17 cellular contexts compared by ENCODE assay signal in the genomic region with DNA sequence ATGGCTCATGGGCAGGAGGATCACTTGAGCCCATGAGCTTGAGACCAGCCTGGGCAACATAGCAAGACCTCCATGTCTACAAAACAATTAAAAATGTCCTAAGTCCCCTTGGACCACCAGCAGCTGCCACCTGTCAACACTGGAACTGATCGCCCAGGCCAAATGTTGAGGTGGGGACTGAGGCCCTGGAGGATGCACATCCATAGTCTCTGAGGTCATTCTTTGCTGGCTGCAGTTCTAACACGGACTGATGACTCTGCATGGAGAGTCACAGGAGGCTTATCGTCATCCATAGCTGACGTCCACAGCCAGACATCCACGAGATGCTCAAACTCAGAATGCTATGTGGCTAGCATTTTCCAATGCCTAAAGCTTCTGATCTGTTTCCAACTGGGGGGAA.
"Had no signal": no experiment of that assay in that cellular context is flagged by ENCODE, and none has a peak within 500 bp of the region (broad histone marks: within the 10 kb centered on the region; RNA-seq: fewer than 3 reads in every experiment).

No MANE protein-coding gene starts in this region.

- H3K4me1 ChIP-seq: lower lobe of right lung, neural progenitor cell, pancreas, sigmoid colon had no signal

- H3K27me3 ChIP-seq: neural progenitor cell, pancreas, sigmoid colon, tibial artery, uterus had no signal

- H3K27ac Mint-ChIP-seq: dendritic cell treated with granulocyte-macrophage colony-stimulating factor and Interleukin-4, amounts not matched to agents 40 ng/mL and 50 ng/mL, for 4 days; mesothelial cell of epicardium had no signal

- H3K9me3 Mint-ChIP-seq: activated CD4-positive, alpha-beta T cell treated with anti-CD3 and anti-CD28 coated beads, Interleukin-2, amount 10 ng/mL, durations not matched to agents 24 days and 14 days; dendritic cell treated with granulocyte-macrophage colony-stimulating factor and Interleukin-4, amounts not matched to agents 40 ng/mL and 50 ng/mL, for 4 days; immature natural killer cell; mesothelial cell of epicardium; neural progenitor cell had no signal

- H3K36me3 Mint-ChIP-seq: mesothelial cell of epicardium, neural progenitor cell had no signal

- H3K4me3 ChIP-seq: lower lobe of right lung, neural progenitor cell, pancreas, sigmoid colon, tibial artery, uterus had no signal

- H3K9me3 ChIP-seq: lower lobe of right lung, pancreas, sigmoid colon, tibial artery, uterus had no signal

- H3K27me3 Mint-ChIP-seq: activated CD4-positive, alpha-beta T cell treated with anti-CD3 and anti-CD28 coated beads, Interleukin-2, amount 10 ng/mL, durations not matched to agents 24 days and 14 days; dendritic cell treated with granulocyte-macrophage colony-stimulating factor and Interleukin-4, amounts not matched to agents 40 ng/mL and 50 ng/mL, for 4 days had no signal

- DNase-seq: activated CD4-positive, alpha-beta T cell treated with anti-CD3 and anti-CD28 coated beads, Interleukin-2, amount 10 ng/mL, durations not matched to agents 24 days and 14 days; activated CD4-positive, CD25-positive, alpha-beta regulatory T cell; activated effector memory CD4-positive, alpha-beta T cell treated with Interleukin-2 at 50 U/mL for 16 hours; activated T-cell treated with anti-CD3 and anti-CD28 coated beads, Interleukin-2, amount 50 U/mL, for 1 hour; effector memory CD4-positive, alpha-beta T cell; foreskin melanocyte; immature natural killer cell; lower lobe of right lung; pancreas; sigmoid colon; stimulated activated CD4-positive, alpha-beta T cell treated with anti-CD3 and anti-CD28 coated beads, Interleukin-12 subunit alpha, Interleukin-12 subunit beta, amount 100 ng/mL, for 4 hours; stimulated activated CD4-positive, alpha-beta T cell treated with anti-CD3 and anti-CD28 coated beads, Interleukin-2, amount 100 ng/mL, for 24 hours; tibial artery; uterus had no signal

- H3K27ac ChIP-seq: lower lobe of right lung, neural progenitor cell, pancreas, sigmoid colon, tibial artery, uterus had no signal

- ATAC-seq: lower lobe of right lung, pancreas had no signal

- H3K36me3 ChIP-seq: lower lobe of right lung, neural progenitor cell, pancreas, sigmoid colon, tibial artery, uterus had no signal

- H3K4me3 Mint-ChIP-seq: activated CD4-positive, alpha-beta T cell treated with anti-CD3 and anti-CD28 coated beads, Interleukin-2, amount 10 ng/mL, durations not matched to agents 24 days and 14 days; dendritic cell treated with granulocyte-macrophage colony-stimulating factor and Interleukin-4, amounts not matched to agents 40 ng/mL and 50 ng/mL, for 4 days; immature natural killer cell; mesothelial cell of epicardium; neural progenitor cell had no signal
